Comparison of ENCODE assay signal across 8 cellular contexts in genomic region chr2:154623819-154624218, GRCh38.
A peak's percentile ranks its signal among the peaks of the same experiment; 100 is the strongest.
DNase-seq lines count a peak whose midpoint lies in the region; ATAC-seq and TF ChIP-seq lines count a peak whose summit lies in the region.

No MANE protein-coding gene starts in this region.

- ATAC-seq in HG02870 (IDR thresholded peaks at IDR 0.05; ENCODE audit: unreplicated experiment) (peak; percentile 61), right lobe of liver (peak; percentile 87 to 90 (median 89))

- H3K27me3 ChIP-seq in right lobe of liver, result no peaks in the 10 kb centered on the region
- H3K27me3 ChIP-seq in effector memory CD4-positive, alpha-beta T cell (replicated peaks; ENCODE audit: control insufficient read depth, insufficient read depth, low read length, poor library complexity, severe bottlenecking), result no peaks in the 10 kb centered on the region

- H3K4me3 ChIP-seq in GM12875 (ENCODE audit: low read depth, low read length) (no peak overlapping the region), right lobe of liver (no peak overlapping the region)
- H3K4me3 ChIP-seq in effector memory CD4-positive, alpha-beta T cell (ENCODE audit: insufficient read depth, low read depth, low read length, poor library complexity, severe bottlenecking), result no peak overlapping the region

- no peaks in the 10 kb centered on the region for H3K4me1 ChIP-seq in right lobe of liver
- no peaks in the 10 kb centered on the region for H3K4me1 ChIP-seq in effector memory CD4-positive, alpha-beta T cell (ENCODE audit: control insufficient read depth, insufficient read depth, low read length, poor library complexity, severe bottlenecking)

- WGBS in right lobe of liver (ENCODE audit: insufficient coverage, low coverage, low lambda C conversion rate, missing lambda C conversion rate), result 19% methylated on average over 3 of the region's 3 CpGs

- H3K27ac ChIP-seq in caudate nucleus (ENCODE audit: low read depth, low read length), result no peak overlapping the region
- no peak overlapping the region for H3K27ac ChIP-seq in right lobe of liver
- no peak overlapping the region for H3K27ac ChIP-seq in effector memory CD4-positive, alpha-beta T cell (ENCODE audit: insufficient read depth, low read length, poor library complexity, severe bottlenecking)

- no peaks in the 10 kb centered on the region for H3K36me3 ChIP-seq in right lobe of liver
- no peaks in the 10 kb centered on the region for H3K36me3 ChIP-seq in effector memory CD4-positive, alpha-beta T cell (ENCODE audit: control insufficient read depth, insufficient read depth, low read length)

- TF ChIP-seq POLR2A in right lobe of liver (IDR thresholded peaks at IDR 0.05), result no peak

- DNase-seq in NCI-H460 (ENCODE audit: extremely low read depth, low read depth) (peak; percentile 61), caudate nucleus (lab: John Stamatoyannopoulos, UW) (peak in 44 of 61 donors; percentile 1 to 75 (median 11)), right lobe of liver (peak in 1 of 3 donors; percentile 54), germinal center (ENCODE audit: low spot score) (no peak)
- no peak for DNase-seq in effector memory CD4-positive, alpha-beta T cell
- DNase-seq in stimulated activated CD4-positive, alpha-beta T cell treated with anti-CD3 and anti-CD28 coated beads, Interleukin-15, amount 100 ng/mL, for 24 hours, result no peak

- intact Hi-C loops in right lobe of liver (cut with DNase I), result no loop called here

- no peaks in the 10 kb centered on the region for H3K9me3 ChIP-seq in right lobe of liver
- no peaks in the 10 kb centered on the region for H3K9me3 ChIP-seq in effector memory CD4-positive, alpha-beta T cell (ENCODE audit: control insufficient read depth, low read length)

- TF ChIP-seq CTCF in GM12875 (IDR thresholded peaks at IDR 0.05; ENCODE audit: borderline replicate concordance, insufficient read depth, low read depth, low read length) (peak; percentile 52; the same call in 1 of the 2 replicates), right lobe of liver (IDR thresholded peaks at IDR 0.05) (peak; percentile 53 to 79 (median 76))

Comparison
In these comparisons a context has a peak if more than half of its experiments do, and no peak if none do; other contexts are left out.
1. DNase-seq: peak in NCI-H460 (single experiment) and caudate nucleus (44 of 61); none in effector memory CD4-positive, alpha-beta T cell (0 of 3), stimulated activated CD4-positive, alpha-beta T cell treated with anti-CD3 and anti-CD28 coated beads, Interleukin-15, amount 100 ng/mL, for 24 hours (single experiment) and germinal center (single experiment).